ENCODE assay signal across 14 cellular contexts in the genomic region with DNA sequence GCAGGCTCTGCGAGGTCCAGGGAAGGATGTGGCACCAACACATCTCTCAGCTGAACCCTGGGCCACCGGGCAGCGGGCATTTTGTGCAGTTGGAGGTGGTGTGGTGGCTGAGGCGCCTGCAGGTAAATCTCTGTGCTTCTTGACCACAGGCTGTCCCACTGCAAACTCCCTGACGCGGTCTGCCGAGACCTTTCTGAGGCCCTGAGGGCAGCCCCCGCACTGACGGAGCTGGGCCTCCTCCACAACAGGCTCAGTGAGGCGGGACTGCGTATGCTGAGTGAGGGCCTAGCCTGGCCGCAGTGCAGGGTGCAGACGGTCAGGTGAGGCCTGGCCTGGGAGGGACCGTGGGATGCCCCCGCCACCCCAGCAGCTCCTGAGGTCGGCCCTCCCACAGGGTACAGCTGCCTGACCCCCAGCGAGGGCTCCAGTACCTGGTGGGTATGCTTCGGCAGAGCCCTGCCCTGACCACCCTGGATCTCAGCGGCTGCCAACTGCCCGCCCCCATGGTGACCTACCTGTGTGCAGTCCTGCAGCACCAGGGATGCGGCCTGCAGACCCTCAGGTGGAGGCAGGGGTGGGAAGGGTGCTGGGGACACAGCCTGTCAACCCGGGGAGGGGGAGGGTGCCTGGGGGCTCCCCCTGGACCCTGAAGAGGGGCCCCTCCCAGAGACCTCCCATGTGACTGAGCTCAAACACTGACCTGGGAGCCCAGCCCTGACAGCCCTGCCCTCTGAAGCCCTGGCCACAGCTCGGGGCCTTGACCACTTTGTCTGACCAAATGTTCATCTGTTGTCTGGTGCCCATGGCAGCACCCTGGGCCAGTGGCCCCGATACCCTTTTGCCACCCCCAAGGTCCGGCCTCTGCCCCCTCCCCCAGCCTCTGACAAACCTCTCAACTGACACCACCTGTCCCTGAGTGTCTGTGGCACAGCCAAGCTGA. TPM values are rescaled to one million over a fixed set of nuclear protein-coding genes. Genes with fewer than 3 reads are reported as not detected.
A peak's percentile ranks its signal among the peaks of the same experiment; 100 is the strongest.
DNase-seq lines count a peak whose midpoint lies in the region; ATAC-seq and TF ChIP-seq lines count a peak whose summit lies in the region.
"Had no signal": no experiment of that assay in that cellular context is flagged by ENCODE, and none has a peak within 500 bp of the region (broad histone marks: within the 10 kb centered on the region; RNA-seq: fewer than 3 reads in every experiment).

No MANE protein-coding gene starts in this region.

- peaks cover 46% of the 10 kb centered on the region for H3K4me1 Mint-ChIP-seq in activated CD4-positive, alpha-beta T cell treated with anti-CD3 and anti-CD28 coated beads for 36 hours
- H3K4me1 Mint-ChIP-seq in activated CD4-positive, alpha-beta T cell treated with anti-CD3 and anti-CD28 coated beads, Interleukin-2, amount 10 ng/mL, durations not matched to agents 7 days and 5 days = peaks cover 60% of the 10 kb centered on the region
- peaks cover 38% of the 10 kb centered on the region for H3K4me1 Mint-ChIP-seq in WTC11
- peaks cover 32% of the 10 kb centered on the region for H3K4me1 Mint-ChIP-seq in T-helper 2 cell treated with Interferon-gamma antibody and Interleukin-4, amounts not matched to agents 5 μg/mL and 100 μg/mL, for 36 hours (ENCODE audit: low read depth)
- peaks cover 50% of the 10 kb centered on the region for H3K4me1 Mint-ChIP-seq in activated T-helper 1 cell treated with anti-CD3 and anti-CD28 coated beads, Interleukin-12 subunit alpha, Interleukin-12 subunit beta, Interleukin-2, Interleukin-4 antibody, amounts not matched to agents 30 ng/mL and 10 ng/mL and 1 ng/mL, durations not matched to agents 14 hours and 24 hours and 36 hours (ENCODE audit: low read depth)

- no peaks in the 10 kb centered on the region for H3K9me3 Mint-ChIP-seq in activated CD4-positive, alpha-beta T cell treated with anti-CD3 and anti-CD28 coated beads for 36 hours (ENCODE audit: low read depth)
- no peaks in the 10 kb centered on the region for H3K9me3 Mint-ChIP-seq in activated CD4-positive, alpha-beta T cell treated with anti-CD3 and anti-CD28 coated beads, Interleukin-2, amount 10 ng/mL, durations not matched to agents 7 days and 5 days
- H3K9me3 Mint-ChIP-seq in WTC11 = no peaks in the 10 kb centered on the region
- H3K9me3 Mint-ChIP-seq in T-helper 2 cell treated with Interferon-gamma antibody and Interleukin-4, amounts not matched to agents 5 μg/mL and 100 μg/mL, for 36 hours = no peaks in the 10 kb centered on the region
- no peaks in the 10 kb centered on the region for H3K9me3 Mint-ChIP-seq in activated T-helper 1 cell treated with anti-CD3 and anti-CD28 coated beads, Interleukin-12 subunit alpha, Interleukin-12 subunit beta, Interleukin-2, Interleukin-4 antibody, amounts not matched to agents 30 ng/mL and 10 ng/mL and 1 ng/mL, durations not matched to agents 14 hours and 24 hours and 36 hours
- H3K9me3 Mint-ChIP-seq: activated T-helper 2 cell treated with anti-CD3 and anti-CD28 coated beads, Interferon-gamma antibody, Interleukin-2, Interleukin-4, amounts not matched to agents 10 μg/mL and 5 μg/mL and 100 μg/mL, durations not matched to agents 14 hours and 24 hours and 36 hours had no signal

- intact Hi-C loops in activated CD4-positive, alpha-beta T cell treated with anti-CD3 and anti-CD28 coated beads for 36 hours (cut with DNase I, micrococcal nuclease) = loop anchor here in 1 of 2 experiments (5.0 kb wide), 1 partner anchor 47 kb away; the partner anchor contains the start of genes PSMD13 and SIRT3
- intact Hi-C loops in left colon (cut with DNase I, micrococcal nuclease) (no loop called here), posterior vena cava (cut with DNase I) (loop anchor here in 1 of 2 donors (5.0 kb wide), 1 partner anchor 47 kb away; the partner anchor contains the start of genes PSMD13 and SIRT3)
- intact Hi-C loops in activated T-helper 1 cell treated with anti-CD3 and anti-CD28 coated beads, Interleukin-12 subunit alpha, Interleukin-12 subunit beta, Interleukin-2, Interleukin-4 antibody, amounts not matched to agents 30 ng/mL and 10 ng/mL and 1 ng/mL, durations not matched to agents 14 hours and 24 hours and 36 hours (cut with micrococcal nuclease) = loop anchor here (5.0 kb wide), 3 partner anchors 32 to 73 kb away; partner anchors contain the start of genes PSMD13 and SIRT3

- H3K4me3 Mint-ChIP-seq in activated CD4-positive, alpha-beta T cell treated with anti-CD3 and anti-CD28 coated beads for 36 hours = no peak overlapping the region
- no peak overlapping the region for H3K4me3 Mint-ChIP-seq in activated CD4-positive, alpha-beta T cell treated with anti-CD3 and anti-CD28 coated beads, Interleukin-2, amount 10 ng/mL, durations not matched to agents 7 days and 5 days
- no peak overlapping the region for H3K4me3 Mint-ChIP-seq in WTC11
- no peak overlapping the region for H3K4me3 Mint-ChIP-seq in T-helper 2 cell treated with Interferon-gamma antibody and Interleukin-4, amounts not matched to agents 5 μg/mL and 100 μg/mL, for 36 hours
- no peak overlapping the region for H3K4me3 Mint-ChIP-seq in activated T-helper 1 cell treated with anti-CD3 and anti-CD28 coated beads, Interleukin-12 subunit alpha, Interleukin-12 subunit beta, Interleukin-2, Interleukin-4 antibody, amounts not matched to agents 30 ng/mL and 10 ng/mL and 1 ng/mL, durations not matched to agents 14 hours and 24 hours and 36 hours

- CTCF ChIA-PET in activated CD4-positive, alpha-beta T cell treated with anti-CD3 and anti-CD28 coated beads for 36 hours (lab: Charles Lee) = interaction anchor here (0.5 to 2.3 kb wide), 8 partner anchors 16 to 227 kb away, joined by 3 to 8 read pairs (median 4); no protein-coding TSS in a partner anchor
- CTCF ChIA-PET in activated CD4-positive, alpha-beta T cell treated with anti-CD3 and anti-CD28 coated beads, Interleukin-2, amount 10 ng/mL, durations not matched to agents 7 days and 5 days (lab: Charles Lee) = interaction anchor here (0.6 to 1.4 kb wide), 3 partner anchors 33 to 36 kb away, joined by 3 to 7 read pairs (median 3); no protein-coding TSS in a partner anchor
- CTCF ChIA-PET in WTC11 (lab: Charles Lee) = interaction anchor here (0.9 to 5.8 kb wide), 4 partner anchors 21 to 71 kb away, joined by 3 to 53 read pairs (median 6); no protein-coding TSS in a partner anchor

- TF ChIP-seq CTCF in WTC11 (IDR thresholded peaks at IDR 0.05) = no peak

- ATAC-seq in activated CD4-positive, alpha-beta T cell treated with anti-CD3 and anti-CD28 coated beads for 36 hours = no peak
- ATAC-seq in WTC11 (no peak), left colon (no peak)
- ATAC-seq: A549; naive thymus-derived CD4-positive, alpha-beta T cell had no signal

- no peak overlapping the region for H3K27ac Mint-ChIP-seq in activated CD4-positive, alpha-beta T cell treated with anti-CD3 and anti-CD28 coated beads for 36 hours
- H3K27ac Mint-ChIP-seq in activated CD4-positive, alpha-beta T cell treated with anti-CD3 and anti-CD28 coated beads, Interleukin-2, amount 10 ng/mL, durations not matched to agents 7 days and 5 days = no peak overlapping the region
- H3K27ac Mint-ChIP-seq in WTC11 = peak overlapping the region; percentile 50; the same call in 1 of the 2 replicates
- H3K27ac Mint-ChIP-seq in T-helper 2 cell treated with Interferon-gamma antibody and Interleukin-4, amounts not matched to agents 5 μg/mL and 100 μg/mL, for 36 hours = no peak overlapping the region
- H3K27ac Mint-ChIP-seq in activated T-helper 1 cell treated with anti-CD3 and anti-CD28 coated beads, Interleukin-12 subunit alpha, Interleukin-12 subunit beta, Interleukin-2, Interleukin-4 antibody, amounts not matched to agents 30 ng/mL and 10 ng/mL and 1 ng/mL, durations not matched to agents 14 hours and 24 hours and 36 hours = no peak overlapping the region
- H3K27ac Mint-ChIP-seq: activated T-helper 2 cell treated with anti-CD3 and anti-CD28 coated beads, Interferon-gamma antibody, Interleukin-2, Interleukin-4, amounts not matched to agents 10 μg/mL and 5 μg/mL and 100 μg/mL, durations not matched to agents 14 hours and 24 hours and 36 hours had no signal

- H3K36me3 Mint-ChIP-seq in activated CD4-positive, alpha-beta T cell treated with anti-CD3 and anti-CD28 coated beads for 36 hours (ENCODE audit: low read depth) = peaks cover 7% of the 10 kb centered on the region
- H3K36me3 Mint-ChIP-seq in activated CD4-positive, alpha-beta T cell treated with anti-CD3 and anti-CD28 coated beads, Interleukin-2, amount 10 ng/mL, durations not matched to agents 7 days and 5 days (ENCODE audit: low read depth) = peaks cover 46% of the 10 kb centered on the region
- H3K36me3 Mint-ChIP-seq in WTC11 = no peaks in the 10 kb centered on the region
- peaks cover 19% of the 10 kb centered on the region for H3K36me3 Mint-ChIP-seq in T-helper 2 cell treated with Interferon-gamma antibody and Interleukin-4, amounts not matched to agents 5 μg/mL and 100 μg/mL, for 36 hours (ENCODE audit: low read depth)
- peaks cover 25% of the 10 kb centered on the region for H3K36me3 Mint-ChIP-seq in activated T-helper 1 cell treated with anti-CD3 and anti-CD28 coated beads, Interleukin-12 subunit alpha, Interleukin-12 subunit beta, Interleukin-2, Interleukin-4 antibody, amounts not matched to agents 30 ng/mL and 10 ng/mL and 1 ng/mL, durations not matched to agents 14 hours and 24 hours and 36 hours (ENCODE audit: low read depth)

- peak; percentile 6 for DNase-seq in activated CD4-positive, alpha-beta T cell treated with anti-CD3 and anti-CD28 coated beads for 36 hours
- no peak for DNase-seq in activated CD4-positive, alpha-beta T cell treated with anti-CD3 and anti-CD28 coated beads, Interleukin-2, amount 10 ng/mL, durations not matched to agents 7 days and 5 days
- no peak for DNase-seq in WTC11 (ENCODE audit: low spot score)
- peak; percentile 9 to 25 for DNase-seq in left colon
- peak; percentile 70 for DNase-seq in posterior vena cava (ENCODE audit: low spot score)
- DNase-seq in T-helper 2 cell treated with Interferon-gamma antibody and Interleukin-4, amounts not matched to agents 5 μg/mL and 100 μg/mL, for 36 hours (ENCODE audit: low spot score) = no peak
- no peak for DNase-seq in activated T-helper 1 cell treated with anti-CD3 and anti-CD28 coated beads, Interleukin-12 subunit alpha, Interleukin-12 subunit beta, Interleukin-2, Interleukin-4 antibody, amounts not matched to agents 30 ng/mL and 10 ng/mL and 1 ng/mL, durations not matched to agents 14 hours and 24 hours and 36 hours (ENCODE audit: low spot score)
- DNase-seq in middle frontal gyrus (ENCODE audit: extremely low spot score, low spot score) = no peak
- DNase-seq: foreskin melanocyte, NCI-H1092 had no signal

- H3K27me3 Mint-ChIP-seq in activated CD4-positive, alpha-beta T cell treated with anti-CD3 and anti-CD28 coated beads for 36 hours = peaks cover 19% of the 10 kb centered on the region
- H3K27me3 Mint-ChIP-seq in activated CD4-positive, alpha-beta T cell treated with anti-CD3 and anti-CD28 coated beads, Interleukin-2, amount 10 ng/mL, durations not matched to agents 7 days and 5 days = peaks cover 34% of the 10 kb centered on the region
- H3K27me3 Mint-ChIP-seq in WTC11 (ENCODE audit: low read depth) = peaks cover 52% of the 10 kb centered on the region
- H3K27me3 Mint-ChIP-seq in T-helper 2 cell treated with Interferon-gamma antibody and Interleukin-4, amounts not matched to agents 5 μg/mL and 100 μg/mL, for 36 hours (ENCODE audit: low read depth) = peaks cover 40% of the 10 kb centered on the region
- peaks cover 17% of the 10 kb centered on the region for H3K27me3 Mint-ChIP-seq in activated T-helper 1 cell treated with anti-CD3 and anti-CD28 coated beads, Interleukin-12 subunit alpha, Interleukin-12 subunit beta, Interleukin-2, Interleukin-4 antibody, amounts not matched to agents 30 ng/mL and 10 ng/mL and 1 ng/mL, durations not matched to agents 14 hours and 24 hours and 36 hours (ENCODE audit: insufficient read depth)

- POLR2A ChIA-PET in activated CD4-positive, alpha-beta T cell treated with anti-CD3 and anti-CD28 coated beads for 36 hours (lab: Charles Lee) = interaction anchor here (0.6 kb wide), 1 partner anchor 9 kb away, joined by 5 read pairs; no protein-coding TSS in a partner anchor
- POLR2A ChIA-PET in activated CD4-positive, alpha-beta T cell treated with anti-CD3 and anti-CD28 coated beads, Interleukin-2, amount 10 ng/mL, durations not matched to agents 7 days and 5 days (lab: Charles Lee) = no interaction called here
- POLR2A ChIA-PET in WTC11 (lab: Charles Lee) = interaction anchor here (1.0 to 1.2 kb wide), 2 partner anchors 13 to 16 kb away, joined by 3 to 4 read pairs; no protein-coding TSS in a partner anchor

RNA-seq across cellular contexts. Expression of gene PGGHG, which starts 4.6 kb away (rescaled TPM):
- total RNA-seq in activated CD4-positive, alpha-beta T cell treated with anti-CD3 and anti-CD28 coated beads for 36 hours = 10 to 100 TPM; 73.4 to 82.3 TPM
- 100 to 1,000 TPM; 325 to 377 TPM for total RNA-seq in activated CD4-positive, alpha-beta T cell treated with anti-CD3 and anti-CD28 coated beads, Interleukin-2, amount 10 ng/mL, durations not matched to agents 7 days and 5 days
- total RNA-seq in WTC11 (2021) = 74.9 to 111 TPM (median 106 TPM) in 3 replicates
- total RNA-seq in left colon = 10 to 100 TPM; 18.8 to 20.6 TPM
- 10 to 100 TPM; 18.8 to 20.7 TPM for total RNA-seq in posterior vena cava
- total RNA-seq in activated T-helper 1 cell treated with anti-CD3 and anti-CD28 coated beads, Interleukin-12 subunit alpha, Interleukin-12 subunit beta, Interleukin-2, Interleukin-4 antibody, amounts not matched to agents 30 ng/mL and 10 ng/mL and 1 ng/mL, durations not matched to agents 14 hours and 24 hours and 36 hours = 164 and 167 TPM in 2 replicates

RNA-seq across cellular contexts. Expression of gene NLRP6, which starts 6.1 kb away (rescaled TPM):
- under 1 TPM; 0.32 to 0.57 TPM for total RNA-seq in activated CD4-positive, alpha-beta T cell treated with anti-CD3 and anti-CD28 coated beads for 36 hours
- total RNA-seq in activated CD4-positive, alpha-beta T cell treated with anti-CD3 and anti-CD28 coated beads, Interleukin-2, amount 10 ng/mL, durations not matched to agents 7 days and 5 days = 1 to 10 TPM; 5.5 to 6.5 TPM
- total RNA-seq in WTC11 (2021) (0.09 to 0.14 TPM in 2 of 3 replicates, not detected in the other), left colon (under 1 TPM; 0.92 TPM), posterior vena cava (under 1 TPM; 0.38 to 0.42 TPM)
- total RNA-seq in activated T-helper 1 cell treated with anti-CD3 and anti-CD28 coated beads, Interleukin-12 subunit alpha, Interleukin-12 subunit beta, Interleukin-2, Interleukin-4 antibody, amounts not matched to agents 30 ng/mL and 10 ng/mL and 1 ng/mL, durations not matched to agents 14 hours and 24 hours and 36 hours = 4.9 and 5.2 TPM in 2 replicates
- total RNA-seq: G401 had no signal

RNA-seq across cellular contexts. Expression of gene IFITM5, which starts 15.0 kb away (rescaled TPM):
- total RNA-seq in activated CD4-positive, alpha-beta T cell treated with anti-CD3 and anti-CD28 coated beads for 36 hours = not detected
- not detected for total RNA-seq in activated CD4-positive, alpha-beta T cell treated with anti-CD3 and anti-CD28 coated beads, Interleukin-2, amount 10 ng/mL, durations not matched to agents 7 days and 5 days
- total RNA-seq in WTC11 (2021) (not detected in 3 replicates), left colon (not detected), posterior vena cava (not detected)
- not detected in 2 replicates for total RNA-seq in activated T-helper 1 cell treated with anti-CD3 and anti-CD28 coated beads, Interleukin-12 subunit alpha, Interleukin-12 subunit beta, Interleukin-2, Interleukin-4 antibody, amounts not matched to agents 30 ng/mL and 10 ng/mL and 1 ng/mL, durations not matched to agents 14 hours and 24 hours and 36 hours
- total RNA-seq: activated T-helper 2 cell treated with anti-CD3 and anti-CD28 coated beads, Interferon-gamma antibody, Interleukin-2, Interleukin-4, amounts not matched to agents 10 μg/mL and 5 μg/mL and 100 μg/mL, durations not matched to agents 14 hours and 24 hours and 36 hours; G401; naive thymus-derived CD4-positive, alpha-beta T cell had no signal

RNA-seq across cellular contexts. Expression of gene IFITM2, which starts 23.3 kb away (rescaled TPM):
- total RNA-seq in activated CD4-positive, alpha-beta T cell treated with anti-CD3 and anti-CD28 coated beads for 36 hours = 100 to 1,000 TPM; 451 to 474 TPM
- total RNA-seq in activated CD4-positive, alpha-beta T cell treated with anti-CD3 and anti-CD28 coated beads, Interleukin-2, amount 10 ng/mL, durations not matched to agents 7 days and 5 days = 1,000 to 10,000 TPM; 1,561 to 1,733 TPM
- 436 to 616 TPM (median 577 TPM) in 3 replicates for total RNA-seq in WTC11 (2021)
- total RNA-seq in left colon = 100 to 1,000 TPM in 1 of 2 donors, 10 to 100 TPM in 1; 87.7 to 133 TPM
- 100 to 1,000 TPM; 647 to 724 TPM for total RNA-seq in posterior vena cava
- total RNA-seq in activated T-helper 1 cell treated with anti-CD3 and anti-CD28 coated beads, Interleukin-12 subunit alpha, Interleukin-12 subunit beta, Interleukin-2, Interleukin-4 antibody, amounts not matched to agents 30 ng/mL and 10 ng/mL and 1 ng/mL, durations not matched to agents 14 hours and 24 hours and 36 hours = 494 and 521 TPM in 2 replicates

RNA-seq across cellular contexts. Expression of gene IFITM1, which starts 29.5 kb away (rescaled TPM):
- 100 to 1,000 TPM; 248 to 285 TPM for total RNA-seq in activated CD4-positive, alpha-beta T cell treated with anti-CD3 and anti-CD28 coated beads for 36 hours
- total RNA-seq in activated CD4-positive, alpha-beta T cell treated with anti-CD3 and anti-CD28 coated beads, Interleukin-2, amount 10 ng/mL, durations not matched to agents 7 days and 5 days = 1,000 to 10,000 TPM; 1,306 to 1,465 TPM
- total RNA-seq in WTC11 (2021) (544 to 679 TPM (median 640 TPM) in 3 replicates), left colon (100 to 1,000 TPM in 1 of 2 donors, 10 to 100 TPM in 1; 85.6 to 127 TPM), posterior vena cava (100 to 1,000 TPM; 205 to 275 TPM)
- 208 and 214 TPM in 2 replicates for total RNA-seq in activated T-helper 1 cell treated with anti-CD3 and anti-CD28 coated beads, Interleukin-12 subunit alpha, Interleukin-12 subunit beta, Interleukin-2, Interleukin-4 antibody, amounts not matched to agents 30 ng/mL and 10 ng/mL and 1 ng/mL, durations not matched to agents 14 hours and 24 hours and 36 hours

Comparison
In these comparisons a context has a peak if more than half of its experiments do, and no peak if none do; other contexts are left out.
1. DNase-seq: peak in activated CD4-positive, alpha-beta T cell treated with anti-CD3 and anti-CD28 coated beads for 36 hours (single experiment), left colon (2 of 2) and posterior vena cava (single experiment); none in activated CD4-positive, alpha-beta T cell treated with anti-CD3 and anti-CD28 coated beads, Interleukin-2, amount 10 ng/mL, durations not matched to agents 7 days and 5 days (single experiment), WTC11 (single experiment), T-helper 2 cell treated with Interferon-gamma antibody and Interleukin-4, amounts not matched to agents 5 μg/mL and 100 μg/mL, for 36 hours (single experiment), activated T-helper 1 cell treated with anti-CD3 and anti-CD28 coated beads, Interleukin-12 subunit alpha, Interleukin-12 subunit beta, Interleukin-2, Interleukin-4 antibody, amounts not matched to agents 30 ng/mL and 10 ng/mL and 1 ng/mL, durations not matched to agents 14 hours and 24 hours and 36 hours (single experiment) and middle frontal gyrus (single experiment).